In genomic region chr16:75789237-75789636, GRCh38 we compare ENCODE assay signal across 8 cellular contexts.
A peak's percentile ranks its signal among the peaks of the same experiment; 100 is the strongest.
DNase-seq lines count a peak whose midpoint lies in the region; ATAC-seq, FAIRE-seq and TF ChIP-seq lines count a peak whose summit lies in the region.

No MANE protein-coding gene starts in this region.

- TF ChIP-seq POLR2A in right lobe of liver (IDR thresholded peaks at IDR 0.05) = no peak

- H3K4me3 ChIP-seq in bronchial epithelial cell (ENCODE audit: low read depth, low read length) (no peak overlapping the region), right lobe of liver (no peak overlapping the region)

- H3K9me3 Mint-ChIP-seq in stimulated activated effector memory CD8-positive, alpha-beta T cell treated with anti-CD3 and anti-CD28 coated beads, Interleukin-12 subunit alpha, Interleukin-12 subunit beta, amount 100 ng/mL, for 72 hours = no peaks in the 10 kb centered on the region

- H3K36me3 ChIP-seq in bronchial epithelial cell (ENCODE audit: control insufficient read depth, insufficient read depth, low read length) = no peaks in the 10 kb centered on the region
- no peaks in the 10 kb centered on the region for H3K36me3 ChIP-seq in right lobe of liver

- FAIRE-seq in GM19239 (lab: Jason Lieb, UNC) (peak; percentile 92), bronchial epithelial cell (lab: Jason Lieb, UNC) (no peak)

- DNase-seq in DMS153 treated with DMSO at 0.1 percent for 48 hours (lab: John Stamatoyannopoulos, UW; ENCODE audit: unreplicated experiment) (peak; percentile 67), GM19239 (ENCODE audit: insufficient read length, low spot score) (peak; percentile 31), NCI-H82 (lab: John Stamatoyannopoulos, UW) (peak; percentile 69), bronchial epithelial cell (ENCODE audit: low read depth) (peak; percentile 45), right lobe of liver (no peak)
- DNase-seq in stimulated activated effector memory CD8-positive, alpha-beta T cell treated with anti-CD3 and anti-CD28 coated beads, Interleukin-12 subunit alpha, Interleukin-12 subunit beta, amount 100 ng/mL, for 72 hours (ENCODE audit: low spot score in 2 of 2) = no peak

- 2% methylated on average over 4 of the region's 4 CpGs for WGBS in right lobe of liver (ENCODE audit: insufficient coverage, low coverage, low lambda C conversion rate, missing lambda C conversion rate)

- no peaks in the 10 kb centered on the region for H3K27me3 ChIP-seq in bronchial epithelial cell (ENCODE audit: control insufficient read depth, insufficient read depth, low read length)
- H3K27me3 ChIP-seq in right lobe of liver = no peaks in the 10 kb centered on the region

- no peaks in the 10 kb centered on the region for H3K4me1 Mint-ChIP-seq in stimulated activated effector memory CD8-positive, alpha-beta T cell treated with anti-CD3 and anti-CD28 coated beads, Interleukin-12 subunit alpha, Interleukin-12 subunit beta, amount 100 ng/mL, for 72 hours

- H3K4me3 Mint-ChIP-seq in stimulated activated effector memory CD8-positive, alpha-beta T cell treated with anti-CD3 and anti-CD28 coated beads, Interleukin-12 subunit alpha, Interleukin-12 subunit beta, amount 100 ng/mL, for 72 hours = no peak overlapping the region

- H3K27ac Mint-ChIP-seq in stimulated activated effector memory CD8-positive, alpha-beta T cell treated with anti-CD3 and anti-CD28 coated beads, Interleukin-12 subunit alpha, Interleukin-12 subunit beta, amount 100 ng/mL, for 72 hours = no peak overlapping the region

- peak; percentile 53 for TF ChIP-seq CTCF in bronchial epithelial cell (IDR thresholded peaks at IDR 0.05; ENCODE audit: insufficient read depth, low read length, severe bottlenecking)
- peak; percentile 79 to 92 (median 88) for TF ChIP-seq CTCF in right lobe of liver (IDR thresholded peaks at IDR 0.05)

- no peaks in the 10 kb centered on the region for H3K9me3 ChIP-seq in right lobe of liver

- no peak overlapping the region for H3K27ac ChIP-seq in right lobe of liver

- ATAC-seq in HG03460 (IDR thresholded peaks at IDR 0.05; ENCODE audit: unreplicated experiment) (peak; percentile 70), right lobe of liver (peak; percentile 69 to 80 (median 72)), GM19397 (IDR thresholded peaks at IDR 0.05; ENCODE audit: unreplicated experiment) (no peak)
- no peak for ATAC-seq in stimulated activated effector memory CD8-positive, alpha-beta T cell treated with anti-CD3 and anti-CD28 coated beads, Interleukin-12 subunit alpha, Interleukin-12 subunit beta, amount 100 ng/mL, for 72 hours

- H3K4me1 ChIP-seq in right lobe of liver = no peaks in the 10 kb centered on the region

- intact Hi-C loops in right lobe of liver (cut with DNase I) = no loop called here

- no peaks in the 10 kb centered on the region for H3K36me3 Mint-ChIP-seq in stimulated activated effector memory CD8-positive, alpha-beta T cell treated with anti-CD3 and anti-CD28 coated beads, Interleukin-12 subunit alpha, Interleukin-12 subunit beta, amount 100 ng/mL, for 72 hours

Comparison
In these comparisons a context has a peak if more than half of its experiments do, and no peak if none do; other contexts are left out.
1. DNase-seq: peak in DMS153 treated with DMSO at 0.1 percent for 48 hours (single experiment), GM19239 (single experiment), NCI-H82 (single experiment) and bronchial epithelial cell (single experiment); none in right lobe of liver (0 of 3) and stimulated activated effector memory CD8-positive, alpha-beta T cell treated with anti-CD3 and anti-CD28 coated beads, Interleukin-12 subunit alpha, Interleukin-12 subunit beta, amount 100 ng/mL, for 72 hours (0 of 2).
2. ATAC-seq: peak in HG03460 (single experiment) and right lobe of liver (4 of 4); none in stimulated activated effector memory CD8-positive, alpha-beta T cell treated with anti-CD3 and anti-CD28 coated beads, Interleukin-12 subunit alpha, Interleukin-12 subunit beta, amount 100 ng/mL, for 72 hours (single experiment) and GM19397 (single experiment).